In the genomic region with DNA sequence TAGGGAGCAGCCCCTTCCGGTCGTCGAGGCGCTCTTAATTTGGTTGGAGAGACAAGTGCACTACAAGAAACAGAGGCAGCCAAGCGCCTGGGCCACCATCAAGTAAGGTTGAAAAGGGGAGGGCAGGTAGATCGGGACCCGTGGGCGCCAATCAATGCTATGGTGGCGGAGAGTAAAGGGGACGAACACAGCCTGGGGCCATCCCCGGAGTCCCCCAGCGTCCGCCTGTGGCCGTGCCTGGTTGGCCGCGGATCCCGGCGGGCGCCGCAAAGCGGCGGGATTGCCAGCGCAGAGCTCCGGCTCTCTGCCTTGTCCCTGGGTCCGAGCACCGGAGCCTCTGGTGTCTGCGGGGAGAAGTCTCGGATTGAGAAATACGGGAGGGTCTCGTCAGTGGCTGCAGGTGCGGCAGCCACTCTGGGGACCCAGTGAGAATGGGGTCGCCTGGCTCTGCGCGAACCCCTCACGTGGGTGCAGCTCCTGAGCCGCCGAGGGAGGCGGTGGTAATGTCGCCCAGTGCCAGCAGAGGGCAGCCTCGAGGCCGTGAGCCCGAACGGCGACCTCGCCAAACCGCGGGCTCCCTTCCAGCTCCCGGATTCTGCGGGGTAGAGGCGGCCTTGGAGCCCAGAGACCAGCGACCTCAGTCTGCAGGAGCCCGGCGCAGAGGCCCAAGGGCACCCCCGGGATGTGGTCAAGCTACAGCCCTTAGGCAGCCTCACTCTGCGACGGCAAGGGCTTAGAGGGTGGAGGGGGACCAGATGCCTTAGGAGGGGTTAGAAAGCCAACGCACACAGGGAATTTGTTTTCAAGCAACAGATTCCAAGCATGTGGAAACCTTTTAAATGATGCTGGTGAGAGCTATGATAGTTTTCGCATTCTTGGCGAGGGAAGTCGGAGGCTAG, we compare ENCODE assay signal across 1 cellular context.
A peak's percentile ranks its signal among the peaks of the same experiment; 100 is the strongest.
TF ChIP-seq lines count a peak whose summit lies in the region.

No MANE protein-coding gene starts in this region.

TF ChIP-seq in IMR-90, 13 proteins besides CTCF, POLR2A, EP300 and RAD21:
- TF ChIP-seq CHD1 (IDR thresholded peaks at IDR 0.05; ENCODE audit: low read depth, low read length) (no peak), RCOR1 (IDR thresholded peaks at IDR 0.05; ENCODE audit: insufficient replicate concordance, low read length) (no peak), ELK1 (IDR thresholded peaks at IDR 0.05; ENCODE audit: borderline replicate concordance, low read depth, low read length) (no peak), FOS (IDR thresholded peaks at IDR 0.05; ENCODE audit: low read depth, low read length) (no peak), MXI1 (IDR thresholded peaks at IDR 0.05; ENCODE audit: borderline replicate concordance, low read depth, low read length) (no peak), SMC3 (IDR thresholded peaks at IDR 0.05; ENCODE audit: low read depth, low read length) (peak; percentile 59), RFX5 (IDR thresholded peaks at IDR 0.05; ENCODE audit: low read depth, low read length) (no peak), BHLHE40 (IDR thresholded peaks at IDR 0.05; ENCODE audit: low read depth, low read length) (no peak), MAZ (IDR thresholded peaks at IDR 0.05; ENCODE audit: borderline replicate concordance, low read depth, low read length) (no peak)
- TF ChIP-seq, protein P1, sequence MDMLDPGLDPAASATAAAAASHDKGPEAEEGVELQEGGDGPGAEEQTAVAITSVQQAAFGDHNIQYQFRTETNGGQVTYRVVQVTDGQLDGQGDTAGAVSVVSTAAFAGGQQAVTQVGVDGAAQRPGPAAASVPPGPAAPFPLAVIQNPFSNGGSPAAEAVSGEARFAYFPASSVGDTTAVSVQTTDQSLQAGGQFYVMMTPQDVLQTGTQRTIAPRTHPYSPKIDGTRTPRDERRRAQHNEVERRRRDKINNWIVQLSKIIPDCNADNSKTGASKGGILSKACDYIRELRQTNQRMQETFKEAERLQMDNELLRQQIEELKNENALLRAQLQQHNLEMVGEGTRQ (IDR thresholded peaks at IDR 0.05; ENCODE audit: low read depth, low read length): peak; percentile 73
